24 cellular contexts compared by ENCODE assay signal in genomic region chr12:115240251-115240650, GRCh38.
A peak's percentile ranks its signal among the peaks of the same experiment; 100 is the strongest.
DNase-seq lines count a peak whose midpoint lies in the region; ATAC-seq, FAIRE-seq and TF ChIP-seq lines count a peak whose summit lies in the region.
"Had no signal": no experiment of that assay in that cellular context is flagged by ENCODE, and none has a peak within 500 bp of the region (broad histone marks: within the 10 kb centered on the region; RNA-seq: fewer than 3 reads in every experiment).

No MANE protein-coding gene starts in this region.

- no peak for TF ChIP-seq EP300 in HepG2 (IDR thresholded peaks at IDR 0.05; ENCODE audit: low read depth in 2 of 2, low read length in 2 of 2)
- no peak for TF ChIP-seq EP300 in HepG2 (CRISPR knock-in tag; IDR thresholded peaks at IDR 0.05; ENCODE audit: borderline replicate concordance)
- no peak for TF ChIP-seq EP300 in K562 (IDR thresholded peaks at IDR 0.05; ENCODE audit: low read length)

- CTCF ChIA-PET in HepG2 (lab: Yijun Ruan, JAX; ENCODE audit: low intra/inter-chr PET ratio, low total read pairs) (no interaction called here), K562 (lab: Yijun Ruan, JAX; ENCODE audit: low intra/inter-chr PET ratio) (no interaction called here)

- H4K20me1 ChIP-seq in HepG2 (ENCODE audit: insufficient read depth, low read length) = no peaks in the 10 kb centered on the region
- no peaks in the 10 kb centered on the region for H4K20me1 ChIP-seq in K562 (replicated peaks; ENCODE audit: control insufficient read depth, insufficient read depth, low read length)
- H4K20me1 ChIP-seq: BLaER1 had no signal

- H3K27me3 ChIP-seq in HepG2 (ENCODE audit: control insufficient read depth in 1 of 2, insufficient read depth in 2 of 2, low read length in 2 of 2) = peaks cover 0 to 39% of the 10 kb centered on the region in 2 experiments; a peak in 2 of 5 replicates
- no peaks in the 10 kb centered on the region for H3K27me3 ChIP-seq in right lobe of liver
- H3K27me3 ChIP-seq in K562 (ENCODE audit: control insufficient read depth in 2 of 2, insufficient read depth in 2 of 2, low read length in 2 of 2) = peaks cover 0 to 4% of the 10 kb centered on the region in 2 experiments; a peak in 1 of 5 replicates
- H3K27me3 ChIP-seq: BE2C, BLaER1 had no signal

- no TSS peak for BruUV-seq in HepG2 (replicated peaks; lab: Mats Ljungman, UMichigan)
- no TSS peak for BruUV-seq in K562 (replicated peaks; lab: Mats Ljungman, UMichigan)

- H3K4me2 ChIP-seq in HepG2 (ENCODE audit: low read depth, low read length) (no peak overlapping the region), K562 (ENCODE audit: insufficient read depth, low read length) (no peak overlapping the region)
- H3K4me2 ChIP-seq: BLaER1 had no signal

- H3K36me3 ChIP-seq in HepG2 (replicated peaks in 1 of 2; ENCODE audit: control insufficient read depth in 1 of 2, insufficient read depth in 2 of 2, low read length in 2 of 2) = no peaks in the 10 kb centered on the region
- H3K36me3 ChIP-seq in right lobe of liver = no peaks in the 10 kb centered on the region
- H3K36me3 ChIP-seq in K562 (ENCODE audit: control insufficient read depth, insufficient read depth, low read length) = no peaks in the 10 kb centered on the region
- H3K36me3 ChIP-seq: BE2C, BLaER1 had no signal

- no peak overlapping the region for H2AFZ ChIP-seq in HepG2 (ENCODE audit: low read length)
- no peak overlapping the region for H2AFZ ChIP-seq in K562 (ENCODE audit: low read depth, low read length)

- H3K9ac ChIP-seq in HepG2 (ENCODE audit: insufficient read depth, low read depth, low read length) (no peak overlapping the region), K562 (ENCODE audit: insufficient read depth in 1 of 2, low read depth in 2 of 2, low read length in 2 of 2) (no peak overlapping the region)
- H3K9ac ChIP-seq: BLaER1 had no signal

- FAIRE-seq in HepG2 (lab: Jason Lieb, UNC) = no peak
- FAIRE-seq in K562 (lab: Jason Lieb, UNC) = no peak
- FAIRE-seq: GM12878, GM12892, GM18507 had no signal

- no peak overlapping the region for H3K27ac ChIP-seq in HepG2 (ENCODE audit: extremely low read length, insufficient read depth, low read length)
- H3K27ac ChIP-seq in right lobe of liver = no peak overlapping the region
- H3K27ac ChIP-seq in K562 (ENCODE audit: extremely low read depth, low read depth, low read length) = no peak overlapping the region
- H3K27ac ChIP-seq: 22Rv1, BLaER1 had no signal

- no peak for DNase-seq in HepG2 (ENCODE audit: low spot score)
- no peak for DNase-seq in right lobe of liver
- DNase-seq in K562 (ENCODE audit: extremely low read depth in 1 of 4, low spot score in 3 of 4) = no peak
- no peak for DNase-seq in NCI-H1417 treated with DMSO at 0.1 percent for 48 hours (lab: John Stamatoyannopoulos, UW)
- DNase-seq in glomerular visceral epithelial cell (ENCODE audit: extremely low spot score) = no peak
- DNase-seq: ACHN; BE2C; C1 segment of cervical spinal cord; CD4-positive, alpha-beta memory T cell; CD4-positive, CD25-positive, alpha-beta regulatory T cell; CD8-positive, alpha-beta memory T cell; COR-L47; DMS 273 treated with DMSO at 0.1 percent for 48 hours; DMS153; DMS53; DMS79; DND-41; EL; GDM1 had no signal

- ATAC-seq in HepG2 (no peak), right lobe of liver (no peak), K562 (no peak)
- ATAC-seq: GM12878 had no signal

- no peak for TF ChIP-seq POLR2A in HepG2 (IDR thresholded peaks at IDR 0.05; ENCODE audit: insufficient read depth in 1 of 2, low read depth in 2 of 2, low read length in 2 of 2)
- TF ChIP-seq POLR2A in right lobe of liver (IDR thresholded peaks at IDR 0.05) = no peak
- no peak for TF ChIP-seq POLR2A in K562 (conservative IDR thresholded peaks at IDR 0.05)

- TF ChIP-seq RAD21 in HepG2 (CRISPR knock-in tag; IDR thresholded peaks at IDR 0.05) (no peak), K562 (CRISPR knock-in tag; conservative IDR thresholded peaks at IDR 0.05 in 1 of 2, IDR thresholded peaks at IDR 0.05 in 1 of 2) (no peak)

- H3K4me3 ChIP-seq in HepG2 (replicated peaks in 1 of 3; ENCODE audit: insufficient read depth in 1 of 3, low read depth in 2 of 3, low read length in 3 of 3) (no peak overlapping the region), right lobe of liver (no peak overlapping the region), K562 (no peak overlapping the region)
- H3K4me3 ChIP-seq: BLaER1, GM12878 had no signal

- in situ Hi-C loops in HepG2 (cut with HindIII; ENCODE audit: extremely low pct_ligation_motif_present, low pct_unique_long_range_greater_than_20kb) = no loop called here
- in situ Hi-C loops in K562 (cut with MboI) = no loop called here

- H3K4me1 ChIP-seq in HepG2 (ENCODE audit: insufficient read depth, low read length) = no peaks in the 10 kb centered on the region
- no peaks in the 10 kb centered on the region for H3K4me1 ChIP-seq in right lobe of liver
- H3K4me1 ChIP-seq in K562 (replicated peaks in 1 of 2; ENCODE audit: control insufficient read depth in 2 of 2, insufficient read depth in 2 of 2, low read length in 2 of 2) = no peaks in the 10 kb centered on the region
- H3K4me1 ChIP-seq: BLaER1 had no signal

- WGBS in HepG2 (ENCODE audit: low lambda C conversion rate) = 0% methylated on average over 1 of the region's 1 CpG
- 0% methylated on average over 1 of the region's 1 CpG for WGBS in right lobe of liver (ENCODE audit: insufficient coverage, low coverage, low lambda C conversion rate, missing lambda C conversion rate)
- WGBS in K562 (ENCODE audit: insufficient coverage, low coverage, missing lambda C conversion rate) = 0% methylated on average over 1 of the region's 1 CpG

- H3K79me2 ChIP-seq in HepG2 (ENCODE audit: insufficient read depth, low read length) (no peaks in the 10 kb centered on the region), K562 (ENCODE audit: control insufficient read depth, insufficient read depth, low read length) (no peaks in the 10 kb centered on the region)

- TF ChIP-seq CTCF in HepG2 (CRISPR knock-in tag; IDR thresholded peaks at IDR 0.05) (no peak), right lobe of liver (IDR thresholded peaks at IDR 0.05) (no peak), K562 (IDR thresholded peaks at IDR 0.05 in 2 of 3, conservative IDR thresholded peaks at IDR 0.05 in 1 of 3; ENCODE audit: insufficient read depth in 2 of 3, low read depth in 1 of 3, low read length in 3 of 3) (no peak)

- intact Hi-C loops in HepG2 (cut with micrococcal nuclease; ENCODE audit: unreplicated experiment) (no loop called here), right lobe of liver (cut with DNase I) (no loop called here), K562 (cut with micrococcal nuclease) (no loop called here)

- POLR2A ChIA-PET in HepG2 (lab: Yijun Ruan, JAX) = no interaction called here
- POLR2A ChIA-PET in K562 (lab: Yijun Ruan, JAX) = no interaction called here

- no peaks in the 10 kb centered on the region for H3K9me1 ChIP-seq in K562 (ENCODE audit: control insufficient read depth, insufficient read depth, low read length)

- H3K9me3 ChIP-seq in HepG2 (ENCODE audit: low read length) = no peaks in the 10 kb centered on the region
- H3K9me3 ChIP-seq in right lobe of liver = no peaks in the 10 kb centered on the region
- no peaks in the 10 kb centered on the region for H3K9me3 ChIP-seq in K562 (replicated peaks; ENCODE audit: control insufficient read depth, insufficient read depth, low read depth, low read length)
- H3K9me3 ChIP-seq: BE2C, BLaER1 had no signal

TF ChIP-seq in HepG2, 621 proteins besides CTCF, POLR2A, EP300 and RAD21:
- TF ChIP-seq RARG (CRISPR knock-in tag; IDR thresholded peaks at IDR 0.05; ENCODE audit: low read depth) = no peak
- TF ChIP-seq MAFK (conservative IDR thresholded peaks at IDR 0.05 in 1 of 2, IDR thresholded peaks at IDR 0.05 in 1 of 2; ENCODE audit: low read length in 2 of 2) = peak; percentile 84 to 90
- TF ChIP-seq MAFF (IDR thresholded peaks at IDR 0.05; ENCODE audit: low read depth, low read length) = peak; percentile 83
- no peak for TF ChIP-seq CREB1 (IDR thresholded peaks at IDR 0.05)
- TF ChIP-seq CREB1 (CRISPR knock-in tag; IDR thresholded peaks at IDR 0.05) = no peak
- no peak for TF ChIP-seq CERS6 (CRISPR knock-in tag; IDR thresholded peaks at IDR 0.05)
- TF ChIP-seq FOSL1 (CRISPR knock-in tag; IDR thresholded peaks at IDR 0.05; ENCODE audit: borderline replicate concordance) = no peak
- no peak for TF ChIP-seq ZNF850 (CRISPR knock-in tag; conservative IDR thresholded peaks at IDR 0.05)

TF ChIP-seq in K562, 482 proteins besides CTCF, POLR2A, EP300 and RAD21:
- TF ChIP-seq MAFF (IDR thresholded peaks at IDR 0.05; ENCODE audit: low read length) = peak; percentile 65
- TF ChIP-seq DPF2 (IDR thresholded peaks at IDR 0.05) = no peak
- TF ChIP-seq ZKSCAN3 (CRISPR knock-in tag; IDR thresholded peaks at IDR 0.05) = no peak
- peak; percentile 44; the same call in 1 of the 2 replicates for TF ChIP-seq C11orf30 (IDR thresholded peaks at IDR 0.05; ENCODE audit: low read depth)
- TF ChIP-seq ZNF584 (CRISPR knock-in tag; IDR thresholded peaks at IDR 0.05; ENCODE audit: low read depth) = no peak
- peak; percentile 52 for TF ChIP-seq MAFK (IDR thresholded peaks at IDR 0.05; ENCODE audit: low read length)
- TF ChIP-seq MAFG (tag; conservative IDR thresholded peaks at IDR 0.05) = peak; percentile 73
- TF ChIP-seq ZNF316 (IDR thresholded peaks at IDR 0.05) = peak; percentile 45

Comparison
In these comparisons a context has a peak if more than half of its experiments do, and no peak if none do; other contexts are left out.
1. Of the 241 proteins assayed by ChIP-seq in both HepG2 and K562: peak only in HepG2: none; only in K562: MAFG; in both: MAFF and MAFK; in neither: 238.